In the genomic region with DNA sequence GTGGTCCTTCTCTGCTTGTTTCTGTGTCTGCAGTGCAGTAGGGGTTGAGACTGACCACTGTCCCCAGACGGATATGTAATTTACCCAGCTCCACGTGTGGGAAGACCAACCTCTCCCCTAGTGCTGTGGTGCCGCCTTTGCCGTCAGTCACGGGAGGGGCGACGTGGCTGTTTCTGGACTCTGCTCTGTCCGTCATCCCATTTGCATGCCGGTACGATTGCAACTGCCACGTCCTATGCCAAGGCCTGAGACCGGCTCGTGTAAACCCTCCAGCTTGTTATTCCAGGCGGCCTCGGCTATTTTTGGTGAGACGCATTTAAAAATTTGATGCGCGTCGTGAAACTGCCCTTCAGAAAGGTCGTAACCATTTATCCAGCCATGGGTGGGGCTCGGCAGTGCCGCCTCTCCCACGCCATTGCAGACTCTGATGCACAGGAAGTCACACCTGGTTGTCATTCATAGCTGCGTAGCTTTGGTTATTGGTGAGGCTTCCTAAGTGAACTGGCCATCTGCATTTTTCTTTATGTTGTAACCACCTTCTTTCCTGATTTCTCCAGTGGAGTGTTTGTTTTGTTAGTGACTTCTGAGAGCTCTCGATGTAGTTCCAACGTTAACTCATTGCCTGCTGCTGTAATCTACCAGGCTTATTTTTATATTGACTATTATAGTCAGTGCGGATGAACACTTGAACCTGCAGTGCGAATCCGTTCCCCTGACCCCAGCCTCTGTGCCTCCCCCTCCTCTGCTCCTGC, we compare ENCODE assay signal across 1 cellular context.
TF ChIP-seq lines count a peak whose summit lies in the region.

No MANE protein-coding gene starts in this region.

TF ChIP-seq in HepG2, 621 proteins besides CTCF, POLR2A, EP300 and RAD21 (continued from another document):
- TF ChIP-seq, protein P1, sequence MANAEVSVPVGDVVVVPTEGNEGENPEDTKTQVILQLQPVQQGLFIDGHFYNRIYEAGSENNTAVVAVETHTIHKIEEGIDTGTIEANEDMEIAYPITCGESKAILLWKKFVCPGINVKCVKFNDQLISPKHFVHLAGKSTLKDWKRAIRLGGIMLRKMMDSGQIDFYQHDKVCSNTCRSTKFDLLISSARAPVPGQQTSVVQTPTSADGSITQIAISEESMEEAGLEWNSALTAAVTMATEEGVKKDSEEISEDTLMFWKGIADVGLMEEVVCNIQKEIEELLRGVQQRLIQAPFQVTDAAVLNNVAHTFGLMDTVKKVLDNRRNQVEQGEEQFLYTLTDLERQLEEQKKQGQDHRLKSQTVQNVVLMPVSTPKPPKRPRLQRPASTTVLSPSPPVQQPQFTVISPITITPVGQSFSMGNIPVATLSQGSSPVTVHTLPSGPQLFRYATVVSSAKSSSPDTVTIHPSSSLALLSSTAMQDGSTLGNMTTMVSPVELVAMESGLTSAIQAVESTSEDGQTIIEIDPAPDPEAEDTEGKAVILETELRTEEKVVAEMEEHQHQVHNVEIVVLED (CRISPR knock-in tag; IDR thresholded peaks at IDR 0.05; ENCODE audit: borderline replicate concordance): no peak
- no peak for TF ChIP-seq ZNF792 (CRISPR knock-in tag; IDR thresholded peaks at IDR 0.05)
- TF ChIP-seq PHF8 (CRISPR knock-in tag; IDR thresholded peaks at IDR 0.05): no peak
TF ChIP-seq in HepG2: peak in this region for 2.
